In genomic region chr11:17703951-17704350, GRCh38 we compare ENCODE assay signal across 1 cellular context.
TF ChIP-seq lines count a peak whose summit lies in the region.

No MANE protein-coding gene starts in this region.

TF ChIP-seq in K562, 482 proteins besides CTCF, POLR2A, EP300 and RAD21 (continued from another document):
- TF ChIP-seq PBX2 (CRISPR knock-in tag; IDR thresholded peaks at IDR 0.05; ENCODE audit: low read depth) (no peak), PBX2 (tag; conservative IDR thresholded peaks at IDR 0.05; ENCODE audit: low read depth) (peak; percentile 75), FOS (IDR thresholded peaks at IDR 0.05; ENCODE audit: extremely low read depth, insufficient read length) (peak; percentile 78), CEBPZ (IDR thresholded peaks at IDR 0.05; ENCODE audit: borderline replicate concordance, low read depth, low read length) (no peak), EGR1 (conservative IDR thresholded peaks at IDR 0.05) (peak; percentile 60), CHD2 (IDR thresholded peaks at IDR 0.05; ENCODE audit: low read depth, low read length) (0 out of 2 replicates have a peak, but pooled peaks have one; percentile 32), SPI1 (IDR thresholded peaks at IDR 0.05; ENCODE audit: borderline replicate concordance, low read depth, low read length) (peak; percentile 39; the same call in 1 of the 2 replicates), ZNF707 (CRISPR knock-in tag; conservative IDR thresholded peaks at IDR 0.05) (no peak), ZFP1 (CRISPR knock-in tag; IDR thresholded peaks at IDR 0.05) (no peak), USF2 (CRISPR knock-in tag; IDR thresholded peaks at IDR 0.05) (peak; percentile 90), RBM25 (IDR thresholded peaks at IDR 0.05; ENCODE audit: low read depth, low read length, severe bottlenecking) (peak; percentile 69), RAD51 (IDR thresholded peaks at IDR 0.05; ENCODE audit: borderline replicate concordance, low read depth) (peak; percentile 88), CBFA2T2 (conservative IDR thresholded peaks at IDR 0.05) (peak; percentile 42; the same call in 1 of the 2 replicates), PKNOX1 (IDR thresholded peaks at IDR 0.05) (peak; percentile 97), TOE1 (IDR thresholded peaks at IDR 0.05; ENCODE audit: borderline replicate concordance) (peak; percentile 70; the same call in 1 of the 2 replicates), TOE1 (CRISPR knock-in tag; IDR thresholded peaks at IDR 0.05; ENCODE audit: borderline replicate concordance, low read depth) (no peak), SIX5 (IDR thresholded peaks at IDR 0.05; ENCODE audit: borderline replicate concordance in 1 of 2, insufficient read depth in 1 of 2, low read depth in 1 of 2, low read length in 2 of 2) (peak; percentile 76; a peak in 3 of 4 replicates)
